Comparison of ENCODE assay signal across 10 cellular contexts in the genomic region with DNA sequence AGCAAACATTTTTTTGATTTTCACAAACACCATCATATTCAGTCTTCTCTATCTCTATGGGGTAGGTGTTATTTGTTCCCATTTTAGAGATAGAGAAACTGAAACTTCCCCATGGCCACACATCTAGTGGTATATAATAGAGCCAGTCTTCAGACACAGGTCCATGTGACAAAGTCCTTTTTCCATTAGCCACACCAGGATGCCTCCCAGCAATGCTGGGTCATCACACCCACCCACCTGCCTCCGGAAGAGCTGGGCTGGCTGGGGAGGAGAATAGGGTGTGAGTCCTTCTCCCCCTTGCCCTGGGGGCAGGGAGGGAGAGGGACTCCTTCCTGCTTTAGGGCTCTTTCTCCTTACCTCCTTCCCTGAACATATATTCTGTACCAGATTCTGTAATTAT. TPM values are rescaled to one million over a fixed set of nuclear protein-coding genes. Genes with fewer than 3 reads are reported as not detected.
DNase-seq lines count a peak whose midpoint lies in the region; ATAC-seq, FAIRE-seq and TF ChIP-seq lines count a peak whose summit lies in the region.
"Had no signal": no experiment of that assay in that cellular context is flagged by ENCODE, and none has a peak within 500 bp of the region (broad histone marks: within the 10 kb centered on the region; RNA-seq: fewer than 3 reads in every experiment).

No MANE protein-coding gene starts in this region.

- TF ChIP-seq POLR2A in ovary (IDR thresholded peaks at IDR 0.05), result no peak
- TF ChIP-seq POLR2A in thyroid gland (IDR thresholded peaks at IDR 0.05), result no peak

- peak overlapping the region; percentile 42 for H3K27ac Mint-ChIP-seq in stimulated activated naive B cell treated with anti-CD40 and anti-IgM and Interleukin-4, amounts not matched to agents 10 μg/mL and 1 μg/mL and 100 μg/mL, for 72 hours

- DNase-seq in DMS153 (lab: John Stamatoyannopoulos, UW), result peak; percentile 48
- DNase-seq in DMS153 treated with DMSO at 0.1 percent for 48 hours (lab: John Stamatoyannopoulos, UW; ENCODE audit: unreplicated experiment), result no peak
- DNase-seq in SW480 (ENCODE audit: low spot score), result peak; percentile 90
- no peak for DNase-seq in epithelial cell of prostate (ENCODE audit: low read depth, low spot score)
- DNase-seq in stimulated activated naive B cell treated with anti-CD40 and anti-IgM and Interleukin-4, amounts not matched to agents 10 μg/mL and 1 μg/mL and 100 μg/mL, for 72 hours, result no peak
- DNase-seq in ovary, result no peak
- DNase-seq in frontal cortex (ENCODE audit: low spot score in 2 of 2), result no peak
- DNase-seq in thyroid gland, result no peak
- DNase-seq: NCI-H1436 treated with DMSO at 0.1 percent for 48 hours had no signal

- no peak for TF ChIP-seq EP300 in ovary (IDR thresholded peaks at IDR 0.05)

- H3K27me3 Mint-ChIP-seq in stimulated activated naive B cell treated with anti-CD40 and anti-IgM and Interleukin-4, amounts not matched to agents 10 μg/mL and 1 μg/mL and 100 μg/mL, for 72 hours, result peaks cover 9 to 19% of the 10 kb centered on the region in 2 donors

- FAIRE-seq in frontal cortex (lab: Jason Lieb, UNC), result no peak
- FAIRE-seq: A204.1 had no signal

- peak; percentile 13 to 19 for ATAC-seq in stimulated activated naive B cell treated with anti-CD40 and anti-IgM and Interleukin-4, amounts not matched to agents 10 μg/mL and 1 μg/mL and 100 μg/mL, for 72 hours (replicated peaks)

- H3K27me3 ChIP-seq in ovary (no peaks in the 10 kb centered on the region), thyroid gland (no peaks in the 10 kb centered on the region)

- H3K27ac ChIP-seq in epithelial cell of prostate (peak overlapping the region; percentile 65), ovary (no peak overlapping the region), thyroid gland (peak overlapping the region in 1 of 3 donors; percentile 11)

- H3K4me3 ChIP-seq in ovary (no peak overlapping the region), thyroid gland (replicated peaks in 1 of 3) (no peak overlapping the region)

- peak overlapping the region in 1 of 2 donors; percentile 16 for H3K4me3 Mint-ChIP-seq in stimulated activated naive B cell treated with anti-CD40 and anti-IgM and Interleukin-4, amounts not matched to agents 10 μg/mL and 1 μg/mL and 100 μg/mL, for 72 hours

- H3K36me3 Mint-ChIP-seq in stimulated activated naive B cell treated with anti-CD40 and anti-IgM and Interleukin-4, amounts not matched to agents 10 μg/mL and 1 μg/mL and 100 μg/mL, for 72 hours, result no peaks in the 10 kb centered on the region

- no peaks in the 10 kb centered on the region for H3K9me3 Mint-ChIP-seq in stimulated activated naive B cell treated with anti-CD40 and anti-IgM and Interleukin-4, amounts not matched to agents 10 μg/mL and 1 μg/mL and 100 μg/mL, for 72 hours

- H3K9me3 ChIP-seq in ovary (no peaks in the 10 kb centered on the region), thyroid gland (no peaks in the 10 kb centered on the region)

- peaks cover 26 to 35% of the 10 kb centered on the region in 2 donors for H3K4me1 Mint-ChIP-seq in stimulated activated naive B cell treated with anti-CD40 and anti-IgM and Interleukin-4, amounts not matched to agents 10 μg/mL and 1 μg/mL and 100 μg/mL, for 72 hours

- H3K36me3 ChIP-seq in ovary (no peaks in the 10 kb centered on the region), thyroid gland (no peaks in the 10 kb centered on the region)

- intact Hi-C loops in ovary (cut with DNase I), result no loop called here
- intact Hi-C loops in thyroid gland (cut with DNase I), result no loop called here

- TF ChIP-seq CTCF in ovary (IDR thresholded peaks at IDR 0.05), result no peak
- no peak for TF ChIP-seq CTCF in thyroid gland (IDR thresholded peaks at IDR 0.05)

- 30 to 42% (median 37%) methylated on average over 1 of the region's 1 CpG for WGBS in ovary, 3 donors
- 31 to 41% methylated on average over 1 of the region's 1 CpG for WGBS in thyroid gland, 2 donors

- H3K4me1 ChIP-seq in ovary (ENCODE audit: insufficient read depth) (peaks cover 5% of the 10 kb centered on the region), thyroid gland (peaks cover 23 to 38% of the 10 kb centered on the region in 2 donors)

RNA-seq across cellular contexts. Expression of gene SOX13, which starts 29.8 kb away (rescaled TPM):
- total RNA-seq in ovary (10 to 100 TPM; 12.0 to 43.0 (median 27.2) TPM), frontal cortex (1.6 TPM), thyroid gland (10 to 100 TPM; 19.4 to 29.3 (median 20.8) TPM)
- 10 to 100 TPM; 16.4 to 20.8 TPM for polyA plus RNA-seq in ovary

RNA-seq across cellular contexts. Expression of gene ETNK2, which starts 49.1 kb away (rescaled TPM):
- total RNA-seq in ovary (10 to 100 TPM; 16.3 to 60.9 (median 46.0) TPM), frontal cortex (31.0 TPM), thyroid gland (10 to 100 TPM; 16.1 to 22.5 (median 21.0) TPM)
- polyA plus RNA-seq in ovary, result 10 to 100 TPM; 22.3 to 38.3 TPM

Comparison
In these comparisons a context has a peak if more than half of its experiments do, and no peak if none do; other contexts are left out.
1. DNase-seq: peak in DMS153 (single experiment) and SW480 (single experiment); none in DMS153 treated with DMSO at 0.1 percent for 48 hours (single experiment), epithelial cell of prostate (single experiment), stimulated activated naive B cell treated with anti-CD40 and anti-IgM and Interleukin-4, amounts not matched to agents 10 μg/mL and 1 μg/mL and 100 μg/mL, for 72 hours (single experiment), ovary (0 of 5), frontal cortex (0 of 2) and thyroid gland (0 of 2).